ENCODE assay signal across 13 cellular contexts in the genomic region with DNA sequence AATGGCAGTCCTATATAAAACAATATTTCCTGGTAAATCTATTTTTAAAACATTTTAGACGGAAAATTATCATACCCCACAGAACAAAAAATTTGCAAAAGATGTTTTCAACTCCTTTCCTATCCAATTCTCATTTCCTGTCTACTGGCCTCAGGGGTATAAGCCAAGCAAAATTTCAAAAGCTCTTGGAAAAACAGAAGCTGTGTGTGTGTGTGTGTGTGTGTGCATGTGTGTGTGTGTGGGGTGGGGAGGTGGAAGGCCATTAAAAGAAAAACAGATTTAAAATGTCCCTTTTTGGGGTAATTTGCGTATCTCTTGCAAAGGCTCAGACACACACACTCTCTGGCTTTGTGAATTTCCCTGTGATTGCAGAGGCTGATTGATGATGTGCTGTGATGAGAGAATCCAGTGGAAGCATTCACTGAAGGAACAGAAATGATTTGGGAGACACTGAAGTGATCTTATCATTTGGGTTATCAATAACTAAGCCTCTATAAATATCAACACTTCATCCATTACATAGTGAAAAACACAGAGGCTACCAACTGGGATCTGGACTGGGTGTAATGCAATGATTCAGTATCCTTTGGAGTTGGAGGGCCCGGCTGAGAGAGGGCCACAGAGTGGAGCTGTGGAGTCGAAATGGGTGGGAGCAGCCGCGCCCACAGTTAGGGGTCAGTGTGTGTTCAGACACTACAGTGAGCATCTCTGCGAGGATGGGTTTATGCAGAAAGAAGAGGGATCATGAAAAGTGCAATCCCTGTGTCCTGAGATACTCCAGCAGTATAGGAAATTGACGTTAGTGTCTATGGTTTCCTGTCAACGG.
DNase-seq lines count a peak whose midpoint lies in the region; ATAC-seq, FAIRE-seq and TF ChIP-seq lines count a peak whose summit lies in the region.
"Had no signal": no experiment of that assay in that cellular context is flagged by ENCODE, and none has a peak within 500 bp of the region (broad histone marks: within the 10 kb centered on the region; RNA-seq: fewer than 3 reads in every experiment).

No MANE protein-coding gene starts in this region.

- H3K36me3 Mint-ChIP-seq in activated T-cell treated with anti-CD3 and anti-CD28 coated beads, Interleukin-2, amount 50 U/mL, for 72 hours (ENCODE audit: insufficient read depth in 2 of 2), result no peaks in the 10 kb centered on the region
- H3K36me3 Mint-ChIP-seq: CD4-positive, alpha-beta memory T cell had no signal

- no peak for TF ChIP-seq POLR2A in GM12878 (IDR thresholded peaks at IDR 0.05; ENCODE audit: low read depth, low read length)
- no peak for TF ChIP-seq POLR2A in esophagus squamous epithelium (IDR thresholded peaks at IDR 0.05)
- TF ChIP-seq POLR2A in gastroesophageal sphincter (IDR thresholded peaks at IDR 0.05), result no peak

- intact Hi-C loops in GM12878 (cut with micrococcal nuclease; ENCODE audit: unreplicated experiment) (no loop called here), tibial artery (cut with DNase I; ENCODE audit: low total_unique reads) (no loop called here), esophagus squamous epithelium (cut with DNase I) (no loop called here)

- H3K4me3 ChIP-seq in AG04449 (ENCODE audit: low read depth, low read length) (no peak overlapping the region), HFF-Myc (replicated peaks; ENCODE audit: low read depth, low read length) (no peak overlapping the region), GM12878 (no peak overlapping the region), tibial artery (no peak overlapping the region), esophagus squamous epithelium (no peak overlapping the region), gastroesophageal sphincter (no peak overlapping the region)

- no peak for FAIRE-seq in GM12878 (lab: Jason Lieb, UNC)
- FAIRE-seq: H54 had no signal

- H3K27ac ChIP-seq in GM12878 (ENCODE audit: control insufficient read depth, insufficient read depth) (no peak overlapping the region), tibial artery (no peak overlapping the region), esophagus squamous epithelium (peak overlapping the region in 1 of 4 donors; percentile 2), gastroesophageal sphincter (no peak overlapping the region)

- H3K9me3 ChIP-seq in GM12878 (replicated peaks; ENCODE audit: control insufficient read depth, insufficient read depth, low read length) (no peaks in the 10 kb centered on the region; the same call in 2 of the 3 replicates), tibial artery (no peaks in the 10 kb centered on the region), esophagus squamous epithelium (no peaks in the 10 kb centered on the region), gastroesophageal sphincter (no peaks in the 10 kb centered on the region)

- H3K36me3 ChIP-seq in GM12878 (ENCODE audit: control insufficient read depth in 2 of 2, insufficient read depth in 2 of 2, low read length in 1 of 2) (no peaks in the 10 kb centered on the region), tibial artery (no peaks in the 10 kb centered on the region), esophagus squamous epithelium (no peaks in the 10 kb centered on the region), gastroesophageal sphincter (no peaks in the 10 kb centered on the region)

- no peak overlapping the region for H3K9ac ChIP-seq in GM12878 (ENCODE audit: control insufficient read depth, insufficient read depth, low read length)

- no TSS peak for BruUV-seq in GM12878 (replicated peaks; lab: Mats Ljungman, UMichigan)

- TF ChIP-seq RAD21 in GM12878 (IDR thresholded peaks at IDR 0.05; ENCODE audit: insufficient read depth, low read depth, low read length), result no peak

- H3K4me2 ChIP-seq in GM12878 (ENCODE audit: control insufficient read depth, insufficient read depth), result no peak overlapping the region

- H3K27me3 Mint-ChIP-seq in activated T-cell treated with anti-CD3 and anti-CD28 coated beads, Interleukin-2, amount 50 U/mL, for 72 hours (ENCODE audit: low read depth), result peaks cover 23% of the 10 kb centered on the region

- POLR2A ChIA-PET in AG04449 (lab: Yijun Ruan, JAX), result no interaction called here
- POLR2A ChIA-PET in GM12878 (lab: Charles Lee), result no interaction called here

- CTCF ChIA-PET in AG04449 (lab: Yijun Ruan, JAX) (interaction anchor here (1.2 kb wide), 1 partner anchor 8 kb away, joined by 4 read pairs; no protein-coding TSS in a partner anchor), GM12878 (lab: Yijun Ruan, JAX) (interaction anchor here (0.9 to 1.1 kb wide), 2 partner anchors 51 to 134 kb away, joined by 3 read pairs; no protein-coding TSS in a partner anchor)

- no peaks in the 10 kb centered on the region for H3K79me2 ChIP-seq in GM12878 (ENCODE audit: control insufficient read depth, insufficient read depth, low read length)

- H3K4me3 Mint-ChIP-seq in activated T-cell treated with anti-CD3 and anti-CD28 coated beads, Interleukin-2, amount 50 U/mL, for 72 hours, result no peak overlapping the region
- H3K4me3 Mint-ChIP-seq: CD4-positive, alpha-beta memory T cell had no signal

- no peak overlapping the region for H3K27ac Mint-ChIP-seq in activated T-cell treated with anti-CD3 and anti-CD28 coated beads, Interleukin-2, amount 50 U/mL, for 72 hours
- H3K27ac Mint-ChIP-seq: CD4-positive, alpha-beta memory T cell had no signal

- no peaks in the 10 kb centered on the region for H3K9me3 Mint-ChIP-seq in activated T-cell treated with anti-CD3 and anti-CD28 coated beads, Interleukin-2, amount 50 U/mL, for 72 hours
- H3K9me3 Mint-ChIP-seq: CD4-positive, alpha-beta memory T cell had no signal

- DNase-seq in AG04449 (ENCODE audit: low read depth, low spot score) (no peak), HFF-Myc (ENCODE audit: extremely low read depth, low read depth) (no peak), GM12878 (ENCODE audit: low read depth, low spot score) (no peak), iPS-NIHi7 (ENCODE audit: extremely low spot score) (peak; percentile 58), tibial artery (no peak), esophagus squamous epithelium (lab: John Stamatoyannopoulos, UW) (no peak)
- DNase-seq in activated T-cell treated with anti-CD3 and anti-CD28 coated beads, Interleukin-2, amount 50 U/mL, for 72 hours, result no peak
- DNase-seq: activated gamma-delta T cell; CD4-positive, alpha-beta memory T cell; effector memory CD4-positive, alpha-beta T cell; NCI-H187 treated with DMSO at 0.1 percent for 48 hours had no signal

- ATAC-seq in GM12878 (peak; percentile 27; the same call in 1 of the 3 replicates), gastroesophageal sphincter (no peak)
- ATAC-seq in activated T-cell treated with anti-CD3 and anti-CD28 coated beads, Interleukin-2, amount 50 U/mL, for 72 hours (replicated peaks in 1 of 2), result no peak

- RAD21 ChIA-PET in GM12878 (lab: Charles Lee; ENCODE audit: unreplicated experiment), result interaction anchor here (1.6 kb wide), 1 partner anchor 137 kb away, joined by 3 read pairs; no protein-coding TSS in a partner anchor

- H3K4me1 Mint-ChIP-seq in activated T-cell treated with anti-CD3 and anti-CD28 coated beads, Interleukin-2, amount 50 U/mL, for 72 hours (ENCODE audit: low read depth), result peaks cover 13% of the 10 kb centered on the region

- H3K27me3 ChIP-seq in GM12878 (replicated peaks in 1 of 2; ENCODE audit: control insufficient read depth in 2 of 2, insufficient read depth in 2 of 2, low read length in 1 of 2) (no peaks in the 10 kb centered on the region; a peak in 1 of 4 replicates), tibial artery (no peaks in the 10 kb centered on the region), esophagus squamous epithelium (no peaks in the 10 kb centered on the region), gastroesophageal sphincter (no peaks in the 10 kb centered on the region)

- 72% methylated on average over 9 of the region's 9 CpGs for WGBS in GM12878 (ENCODE audit: insufficient coverage, insufficient replicate concordance, low lambda C conversion rate, missing lambda C conversion rate)
- 57 to 60% methylated on average over 9 of the region's 9 CpGs for WGBS in esophagus squamous epithelium, 2 donors
- WGBS in gastroesophageal sphincter (ENCODE audit: low coverage in 1 of 2), 2 donors, result 42 to 44% methylated on average over 9 of the region's 9 CpGs

- TF ChIP-seq CTCF in AG04449 (IDR thresholded peaks at IDR 0.05; ENCODE audit: insufficient read depth, low read length, missing control alignments), result peak; percentile 6
- peak; percentile 39 for TF ChIP-seq CTCF in HFF-Myc (IDR thresholded peaks at IDR 0.05; ENCODE audit: low read depth, low read length, missing control alignments)
- no peak for TF ChIP-seq CTCF in GM12878 (IDR thresholded peaks at IDR 0.05 in 2 of 3, conservative IDR thresholded peaks at IDR 0.05 in 1 of 3; ENCODE audit: control insufficient read depth in 2 of 3, extremely low read depth in 1 of 3, insufficient read depth in 1 of 3, low read depth in 3 of 3, low read length in 3 of 3)
- TF ChIP-seq CTCF in tibial artery (IDR thresholded peaks at IDR 0.05), result no peak
- TF ChIP-seq CTCF in esophagus squamous epithelium (IDR thresholded peaks at IDR 0.05), result no peak
- TF ChIP-seq CTCF in gastroesophageal sphincter (IDR thresholded peaks at IDR 0.05), result peak in 1 of 4 experiments; percentile 54

- no peaks in the 10 kb centered on the region for H4K20me1 ChIP-seq in GM12878 (ENCODE audit: control insufficient read depth, insufficient read depth)

- H3K4me1 ChIP-seq in GM12878 (ENCODE audit: control insufficient read depth, insufficient read depth, low read length), result no peaks in the 10 kb centered on the region
- no peaks in the 10 kb centered on the region for H3K4me1 ChIP-seq in tibial artery
- peaks cover 0 to 12% (median 3%) of the 10 kb centered on the region in 3 donors for H3K4me1 ChIP-seq in esophagus squamous epithelium
- H3K4me1 ChIP-seq in gastroesophageal sphincter, result peaks cover 0 to 15% (median 0%) of the 10 kb centered on the region in 3 donors

- SMC1A ChIA-PET in GM12878 (lab: Charles Lee; ENCODE audit: uncharacterized antibody, unreplicated experiment), result no interaction called here

- in situ Hi-C loops in GM12878 (cut with MboI), result no loop called here

- TF ChIP-seq EP300 in GM12878 (IDR thresholded peaks at IDR 0.05; ENCODE audit: borderline replicate concordance in 1 of 2, control insufficient read depth in 1 of 2, low read depth in 2 of 2, low read length in 2 of 2) (no peak), gastroesophageal sphincter (IDR thresholded peaks at IDR 0.05) (no peak)

- no peak overlapping the region for H2AFZ ChIP-seq in GM12878 (ENCODE audit: control insufficient read depth, low read depth, low read length)

TF ChIP-seq in GM12878, 131 proteins besides CTCF, POLR2A, EP300 and RAD21 (continues in another document):
- TF ChIP-seq ZNF207 (IDR thresholded peaks at IDR 0.05; ENCODE audit: borderline replicate concordance), result no peak
- no peak for TF ChIP-seq TCF7 (IDR thresholded peaks at IDR 0.05; ENCODE audit: borderline replicate concordance)
- TF ChIP-seq EGR1 (IDR thresholded peaks at IDR 0.05; ENCODE audit: borderline replicate concordance in 1 of 2, low read depth in 2 of 2, low read length in 2 of 2), result no peak

Comparison
In these comparisons a context has a peak if more than half of its experiments do, and no peak if none do; other contexts are left out.
1. CTCF ChIP-seq: peak in AG04449 (single experiment) and HFF-Myc (single experiment); none in GM12878 (0 of 3), tibial artery (0 of 2) and esophagus squamous epithelium (0 of 6).